1 cellular context compared by ENCODE assay signal in the genomic region with DNA sequence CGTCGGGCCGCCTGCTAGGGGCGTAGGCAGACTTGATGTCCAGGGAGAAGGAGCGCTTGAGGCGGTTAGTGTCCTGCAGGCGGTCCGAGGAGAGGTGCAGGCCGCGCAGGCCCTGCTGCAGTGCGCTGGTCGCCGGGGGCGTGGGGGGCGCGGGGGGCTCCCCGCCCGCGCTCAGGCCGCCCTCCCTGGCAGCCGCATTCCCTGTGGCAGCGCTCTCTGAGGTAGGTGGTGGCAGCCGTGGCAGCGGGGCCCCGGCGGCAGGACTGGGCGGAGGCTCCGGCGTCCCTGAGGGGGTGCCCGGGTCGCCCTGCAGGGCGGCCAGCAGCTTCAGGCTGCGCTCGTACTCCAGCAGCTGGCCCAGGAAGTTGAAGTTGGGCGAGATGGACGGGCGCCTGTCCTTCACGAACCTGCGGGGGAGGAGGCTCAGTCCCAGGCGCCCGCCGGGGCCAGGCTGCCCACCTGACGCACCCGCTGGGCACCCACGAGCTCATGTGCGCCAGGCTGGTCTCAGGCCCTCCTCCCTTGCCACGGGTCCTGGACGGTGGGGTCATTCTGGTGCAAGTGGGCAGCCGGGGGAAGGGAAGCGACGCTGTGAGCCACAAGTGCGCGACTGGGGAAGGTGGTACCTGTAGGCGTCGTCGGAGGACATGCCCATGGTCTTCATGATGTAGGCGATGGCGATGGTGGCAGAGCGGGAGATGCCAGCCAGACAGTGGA.
TF ChIP-seq lines count a peak whose summit lies in the region.

No MANE protein-coding gene starts in this region.

TF ChIP-seq in HCT116, 20 proteins besides CTCF, POLR2A, EP300 and RAD21 (continued from another document):
- TF ChIP-seq SP1 (IDR thresholded peaks at IDR 0.05; ENCODE audit: low read depth) (no peak), ATF3 (IDR thresholded peaks at IDR 0.05) (no peak), CBX3 (IDR thresholded peaks at IDR 0.05; ENCODE audit: low read depth) (no peak), POLR2AphosphoS5 (IDR thresholded peaks at IDR 0.05; ENCODE audit: low read depth, low read length) (no peak), ELF1 (IDR thresholded peaks at IDR 0.05; ENCODE audit: borderline replicate concordance, low read depth) (no peak), ZNF274 (IDR thresholded peaks at IDR 0.05; ENCODE audit: low read depth, low read length) (no peak), EZH2phosphoT487 (IDR thresholded peaks at IDR 0.05; ENCODE audit: borderline replicate concordance) (no peak), ZFX (IDR thresholded peaks at IDR 0.05) (no peak), JUND (IDR thresholded peaks at IDR 0.05) (no peak)
- TF ChIP-seq, protein P1, sequence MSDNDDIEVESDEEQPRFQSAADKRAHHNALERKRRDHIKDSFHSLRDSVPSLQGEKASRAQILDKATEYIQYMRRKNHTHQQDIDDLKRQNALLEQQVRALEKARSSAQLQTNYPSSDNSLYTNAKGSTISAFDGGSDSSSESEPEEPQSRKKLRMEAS (IDR thresholded peaks at IDR 0.05), result no peak
- TF ChIP-seq, protein P2, sequence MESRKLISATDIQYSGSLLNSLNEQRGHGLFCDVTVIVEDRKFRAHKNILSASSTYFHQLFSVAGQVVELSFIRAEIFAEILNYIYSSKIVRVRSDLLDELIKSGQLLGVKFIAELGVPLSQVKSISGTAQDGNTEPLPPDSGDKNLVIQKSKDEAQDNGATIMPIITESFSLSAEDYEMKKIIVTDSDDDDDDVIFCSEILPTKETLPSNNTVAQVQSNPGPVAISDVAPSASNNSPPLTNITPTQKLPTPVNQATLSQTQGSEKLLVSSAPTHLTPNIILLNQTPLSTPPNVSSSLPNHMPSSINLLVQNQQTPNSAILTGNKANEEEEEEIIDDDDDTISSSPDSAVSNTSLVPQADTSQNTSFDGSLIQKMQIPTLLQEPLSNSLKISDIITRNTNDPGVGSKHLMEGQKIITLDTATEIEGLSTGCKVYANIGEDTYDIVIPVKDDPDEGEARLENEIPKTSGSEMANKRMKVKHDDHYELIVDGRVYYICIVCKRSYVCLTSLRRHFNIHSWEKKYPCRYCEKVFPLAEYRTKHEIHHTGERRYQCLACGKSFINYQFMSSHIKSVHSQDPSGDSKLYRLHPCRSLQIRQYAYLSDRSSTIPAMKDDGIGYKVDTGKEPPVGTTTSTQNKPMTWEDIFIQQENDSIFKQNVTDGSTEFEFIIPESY (IDR thresholded peaks at IDR 0.05; ENCODE audit: extremely low read depth, insufficient replicate concordance, low read length), result no peak
